In the genomic region with DNA sequence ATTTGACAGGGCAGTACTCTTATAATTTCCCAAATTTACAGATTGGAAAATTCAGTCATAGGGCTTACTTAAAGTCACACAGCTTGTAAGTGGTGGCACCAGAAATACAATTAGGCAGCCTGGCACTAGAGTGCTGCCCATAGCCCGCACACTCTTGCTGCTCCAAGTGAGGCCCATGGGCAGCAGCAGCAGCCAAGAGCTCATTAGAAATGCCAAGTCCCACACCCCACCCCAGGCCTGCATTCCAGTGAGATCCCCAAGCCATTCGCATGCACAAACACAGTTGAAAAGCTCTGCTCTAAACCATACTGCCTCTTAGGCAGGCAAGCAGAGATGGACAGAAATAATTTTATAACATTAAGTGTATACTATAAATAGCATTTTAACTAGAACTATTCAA, we compare ENCODE assay signal across 1 cellular context.
TF ChIP-seq lines count a peak whose summit lies in the region.

No MANE protein-coding gene starts in this region.

TF ChIP-seq in H1, 55 proteins besides CTCF, POLR2A, EP300 and RAD21:
- no peak for TF ChIP-seq RBBP5 (IDR thresholded peaks at IDR 0.05; ENCODE audit: borderline replicate concordance, low read depth, low read length)
- TF ChIP-seq KDM1A (IDR thresholded peaks at IDR 0.05; ENCODE audit: borderline replicate concordance, low read length): no peak
- TF ChIP-seq YY1 (IDR thresholded peaks at IDR 0.05; ENCODE audit: low read depth, low read length): 0 out of 2 replicates have a peak, but pooled peaks have one; percentile 24
- TF ChIP-seq, protein P1, sequence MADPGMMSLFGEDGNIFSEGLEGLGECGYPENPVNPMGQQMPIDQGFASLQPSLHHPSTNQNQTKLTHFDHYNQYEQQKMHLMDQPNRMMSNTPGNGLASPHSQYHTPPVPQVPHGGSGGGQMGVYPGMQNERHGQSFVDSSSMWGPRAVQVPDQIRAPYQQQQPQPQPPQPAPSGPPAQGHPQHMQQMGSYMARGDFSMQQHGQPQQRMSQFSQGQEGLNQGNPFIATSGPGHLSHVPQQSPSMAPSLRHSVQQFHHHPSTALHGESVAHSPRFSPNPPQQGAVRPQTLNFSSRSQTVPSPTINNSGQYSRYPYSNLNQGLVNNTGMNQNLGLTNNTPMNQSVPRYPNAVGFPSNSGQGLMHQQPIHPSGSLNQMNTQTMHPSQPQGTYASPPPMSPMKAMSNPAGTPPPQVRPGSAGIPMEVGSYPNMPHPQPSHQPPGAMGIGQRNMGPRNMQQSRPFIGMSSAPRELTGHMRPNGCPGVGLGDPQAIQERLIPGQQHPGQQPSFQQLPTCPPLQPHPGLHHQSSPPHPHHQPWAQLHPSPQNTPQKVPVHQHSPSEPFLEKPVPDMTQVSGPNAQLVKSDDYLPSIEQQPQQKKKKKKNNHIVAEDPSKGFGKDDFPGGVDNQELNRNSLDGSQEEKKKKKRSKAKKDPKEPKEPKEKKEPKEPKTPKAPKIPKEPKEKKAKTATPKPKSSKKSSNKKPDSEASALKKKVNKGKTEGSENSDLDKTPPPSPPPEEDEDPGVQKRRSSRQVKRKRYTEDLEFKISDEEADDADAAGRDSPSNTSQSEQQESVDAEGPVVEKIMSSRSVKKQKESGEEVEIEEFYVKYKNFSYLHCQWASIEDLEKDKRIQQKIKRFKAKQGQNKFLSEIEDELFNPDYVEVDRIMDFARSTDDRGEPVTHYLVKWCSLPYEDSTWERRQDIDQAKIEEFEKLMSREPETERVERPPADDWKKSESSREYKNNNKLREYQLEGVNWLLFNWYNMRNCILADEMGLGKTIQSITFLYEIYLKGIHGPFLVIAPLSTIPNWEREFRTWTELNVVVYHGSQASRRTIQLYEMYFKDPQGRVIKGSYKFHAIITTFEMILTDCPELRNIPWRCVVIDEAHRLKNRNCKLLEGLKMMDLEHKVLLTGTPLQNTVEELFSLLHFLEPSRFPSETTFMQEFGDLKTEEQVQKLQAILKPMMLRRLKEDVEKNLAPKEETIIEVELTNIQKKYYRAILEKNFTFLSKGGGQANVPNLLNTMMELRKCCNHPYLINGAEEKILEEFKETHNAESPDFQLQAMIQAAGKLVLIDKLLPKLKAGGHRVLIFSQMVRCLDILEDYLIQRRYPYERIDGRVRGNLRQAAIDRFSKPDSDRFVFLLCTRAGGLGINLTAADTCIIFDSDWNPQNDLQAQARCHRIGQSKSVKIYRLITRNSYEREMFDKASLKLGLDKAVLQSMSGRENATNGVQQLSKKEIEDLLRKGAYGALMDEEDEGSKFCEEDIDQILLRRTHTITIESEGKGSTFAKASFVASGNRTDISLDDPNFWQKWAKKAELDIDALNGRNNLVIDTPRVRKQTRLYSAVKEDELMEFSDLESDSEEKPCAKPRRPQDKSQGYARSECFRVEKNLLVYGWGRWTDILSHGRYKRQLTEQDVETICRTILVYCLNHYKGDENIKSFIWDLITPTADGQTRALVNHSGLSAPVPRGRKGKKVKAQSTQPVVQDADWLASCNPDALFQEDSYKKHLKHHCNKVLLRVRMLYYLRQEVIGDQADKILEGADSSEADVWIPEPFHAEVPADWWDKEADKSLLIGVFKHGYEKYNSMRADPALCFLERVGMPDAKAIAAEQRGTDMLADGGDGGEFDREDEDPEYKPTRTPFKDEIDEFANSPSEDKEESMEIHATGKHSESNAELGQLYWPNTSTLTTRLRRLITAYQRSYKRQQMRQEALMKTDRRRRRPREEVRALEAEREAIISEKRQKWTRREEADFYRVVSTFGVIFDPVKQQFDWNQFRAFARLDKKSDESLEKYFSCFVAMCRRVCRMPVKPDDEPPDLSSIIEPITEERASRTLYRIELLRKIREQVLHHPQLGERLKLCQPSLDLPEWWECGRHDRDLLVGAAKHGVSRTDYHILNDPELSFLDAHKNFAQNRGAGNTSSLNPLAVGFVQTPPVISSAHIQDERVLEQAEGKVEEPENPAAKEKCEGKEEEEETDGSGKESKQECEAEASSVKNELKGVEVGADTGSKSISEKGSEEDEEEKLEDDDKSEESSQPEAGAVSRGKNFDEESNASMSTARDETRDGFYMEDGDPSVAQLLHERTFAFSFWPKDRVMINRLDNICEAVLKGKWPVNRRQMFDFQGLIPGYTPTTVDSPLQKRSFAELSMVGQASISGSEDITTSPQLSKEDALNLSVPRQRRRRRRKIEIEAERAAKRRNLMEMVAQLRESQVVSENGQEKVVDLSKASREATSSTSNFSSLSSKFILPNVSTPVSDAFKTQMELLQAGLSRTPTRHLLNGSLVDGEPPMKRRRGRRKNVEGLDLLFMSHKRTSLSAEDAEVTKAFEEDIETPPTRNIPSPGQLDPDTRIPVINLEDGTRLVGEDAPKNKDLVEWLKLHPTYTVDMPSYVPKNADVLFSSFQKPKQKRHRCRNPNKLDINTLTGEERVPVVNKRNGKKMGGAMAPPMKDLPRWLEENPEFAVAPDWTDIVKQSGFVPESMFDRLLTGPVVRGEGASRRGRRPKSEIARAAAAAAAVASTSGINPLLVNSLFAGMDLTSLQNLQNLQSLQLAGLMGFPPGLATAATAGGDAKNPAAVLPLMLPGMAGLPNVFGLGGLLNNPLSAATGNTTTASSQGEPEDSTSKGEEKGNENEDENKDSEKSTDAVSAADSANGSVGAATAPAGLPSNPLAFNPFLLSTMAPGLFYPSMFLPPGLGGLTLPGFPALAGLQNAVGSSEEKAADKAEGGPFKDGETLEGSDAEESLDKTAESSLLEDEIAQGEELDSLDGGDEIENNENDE (IDR thresholded peaks at IDR 0.05; ENCODE audit: insufficient replicate concordance, low read length): no peak
- no peak for TF ChIP-seq CREB1 (IDR thresholded peaks at IDR 0.05)
- no peak for TF ChIP-seq SUZ12 (IDR thresholded peaks at IDR 0.05; ENCODE audit: low read length)
- no peak for TF ChIP-seq SIN3A (conservative IDR thresholded peaks at IDR 0.05 in 1 of 2, IDR thresholded peaks at IDR 0.05 in 1 of 2; ENCODE audit: low read depth in 1 of 2, low read length in 2 of 2)
- no peak for TF ChIP-seq CEBPB (IDR thresholded peaks at IDR 0.05; ENCODE audit: low read depth, low read length)
- peak; percentile 84 for TF ChIP-seq TEAD4 (IDR thresholded peaks at IDR 0.05; ENCODE audit: low read depth, low read length)
